1 cellular context compared by ENCODE assay signal in genomic region chr4:10589308-10589707, GRCh38.
TF ChIP-seq lines count a peak whose summit lies in the region.

No MANE protein-coding gene starts in this region.

TF ChIP-seq in HEK293, 187 proteins besides CTCF, POLR2A, EP300 and RAD21 (continued from another document):
- TF ChIP-seq, protein P1, sequence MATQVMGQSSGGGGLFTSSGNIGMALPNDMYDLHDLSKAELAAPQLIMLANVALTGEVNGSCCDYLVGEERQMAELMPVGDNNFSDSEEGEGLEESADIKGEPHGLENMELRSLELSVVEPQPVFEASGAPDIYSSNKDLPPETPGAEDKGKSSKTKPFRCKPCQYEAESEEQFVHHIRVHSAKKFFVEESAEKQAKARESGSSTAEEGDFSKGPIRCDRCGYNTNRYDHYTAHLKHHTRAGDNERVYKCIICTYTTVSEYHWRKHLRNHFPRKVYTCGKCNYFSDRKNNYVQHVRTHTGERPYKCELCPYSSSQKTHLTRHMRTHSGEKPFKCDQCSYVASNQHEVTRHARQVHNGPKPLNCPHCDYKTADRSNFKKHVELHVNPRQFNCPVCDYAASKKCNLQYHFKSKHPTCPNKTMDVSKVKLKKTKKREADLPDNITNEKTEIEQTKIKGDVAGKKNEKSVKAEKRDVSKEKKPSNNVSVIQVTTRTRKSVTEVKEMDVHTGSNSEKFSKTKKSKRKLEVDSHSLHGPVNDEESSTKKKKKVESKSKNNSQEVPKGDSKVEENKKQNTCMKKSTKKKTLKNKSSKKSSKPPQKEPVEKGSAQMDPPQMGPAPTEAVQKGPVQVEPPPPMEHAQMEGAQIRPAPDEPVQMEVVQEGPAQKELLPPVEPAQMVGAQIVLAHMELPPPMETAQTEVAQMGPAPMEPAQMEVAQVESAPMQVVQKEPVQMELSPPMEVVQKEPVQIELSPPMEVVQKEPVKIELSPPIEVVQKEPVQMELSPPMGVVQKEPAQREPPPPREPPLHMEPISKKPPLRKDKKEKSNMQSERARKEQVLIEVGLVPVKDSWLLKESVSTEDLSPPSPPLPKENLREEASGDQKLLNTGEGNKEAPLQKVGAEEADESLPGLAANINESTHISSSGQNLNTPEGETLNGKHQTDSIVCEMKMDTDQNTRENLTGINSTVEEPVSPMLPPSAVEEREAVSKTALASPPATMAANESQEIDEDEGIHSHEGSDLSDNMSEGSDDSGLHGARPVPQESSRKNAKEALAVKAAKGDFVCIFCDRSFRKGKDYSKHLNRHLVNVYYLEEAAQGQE (tag by site-specific recombination; IDR thresholded peaks at IDR 0.05): no peak
- no peak for TF ChIP-seq ZNF362 (tag by site-specific recombination; IDR thresholded peaks at IDR 0.05)
- no peak for TF ChIP-seq SP2 (tag by site-specific recombination; IDR thresholded peaks at IDR 0.05)
- 0 out of 2 replicates have a peak, but pooled peaks have one; percentile 28 for TF ChIP-seq ZNF600 (tag by site-specific recombination; IDR thresholded peaks at IDR 0.05)
- TF ChIP-seq AEBP2 (tag by site-specific recombination; IDR thresholded peaks at IDR 0.05; ENCODE audit: borderline replicate concordance): no peak
- TF ChIP-seq ZNF629 (tag by site-specific recombination; IDR thresholded peaks at IDR 0.05): peak; percentile 71
- TF ChIP-seq ZNF530 (tag by site-specific recombination; IDR thresholded peaks at IDR 0.05; ENCODE audit: low read depth): no peak
- TF ChIP-seq TRIM28 (IDR thresholded peaks at IDR 0.05; ENCODE audit: borderline replicate concordance, low read length): 0 out of 2 replicates have a peak, but pooled peaks have one; percentile 60
- TF ChIP-seq OSR2 (tag by site-specific recombination; IDR thresholded peaks at IDR 0.05): peak; percentile 83
- TF ChIP-seq GLIS1 (tag by site-specific recombination; IDR thresholded peaks at IDR 0.05): 0 out of 2 replicates have a peak, but pooled peaks have one; percentile 17
- no peak for TF ChIP-seq ZFP37 (tag by site-specific recombination; IDR thresholded peaks at IDR 0.05)
- TF ChIP-seq ZNF211 (tag by site-specific recombination; IDR thresholded peaks at IDR 0.05; ENCODE audit: low read depth): no peak
- TF ChIP-seq, protein P2, sequence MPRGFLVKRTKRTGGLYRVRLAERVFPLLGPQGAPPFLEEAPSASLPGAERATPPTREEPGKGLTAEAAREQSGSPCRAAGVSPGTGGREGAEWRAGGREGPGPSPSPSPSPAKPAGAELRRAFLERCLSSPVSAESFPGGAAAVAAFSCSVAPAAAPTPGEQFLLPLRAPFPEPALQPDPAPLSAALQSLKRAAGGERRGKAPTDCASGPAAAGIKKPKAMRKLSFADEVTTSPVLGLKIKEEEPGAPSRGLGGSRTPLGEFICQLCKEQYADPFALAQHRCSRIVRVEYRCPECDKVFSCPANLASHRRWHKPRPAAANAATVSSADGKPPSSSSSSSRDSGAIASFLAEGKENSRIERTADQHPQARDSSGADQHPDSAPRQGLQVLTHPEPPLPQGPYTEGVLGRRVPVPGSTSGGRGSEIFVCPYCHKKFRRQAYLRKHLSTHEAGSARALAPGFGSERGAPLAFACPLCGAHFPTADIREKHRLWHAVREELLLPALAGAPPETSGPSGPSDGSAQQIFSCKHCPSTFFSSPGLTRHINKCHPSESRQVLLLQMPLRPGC (tag by site-specific recombination; IDR thresholded peaks at IDR 0.05): 0 out of 2 replicates have a peak, but pooled peaks have one; percentile 77
- no peak for TF ChIP-seq ZNF580 (tag by site-specific recombination; IDR thresholded peaks at IDR 0.05)
- TF ChIP-seq, protein P3, sequence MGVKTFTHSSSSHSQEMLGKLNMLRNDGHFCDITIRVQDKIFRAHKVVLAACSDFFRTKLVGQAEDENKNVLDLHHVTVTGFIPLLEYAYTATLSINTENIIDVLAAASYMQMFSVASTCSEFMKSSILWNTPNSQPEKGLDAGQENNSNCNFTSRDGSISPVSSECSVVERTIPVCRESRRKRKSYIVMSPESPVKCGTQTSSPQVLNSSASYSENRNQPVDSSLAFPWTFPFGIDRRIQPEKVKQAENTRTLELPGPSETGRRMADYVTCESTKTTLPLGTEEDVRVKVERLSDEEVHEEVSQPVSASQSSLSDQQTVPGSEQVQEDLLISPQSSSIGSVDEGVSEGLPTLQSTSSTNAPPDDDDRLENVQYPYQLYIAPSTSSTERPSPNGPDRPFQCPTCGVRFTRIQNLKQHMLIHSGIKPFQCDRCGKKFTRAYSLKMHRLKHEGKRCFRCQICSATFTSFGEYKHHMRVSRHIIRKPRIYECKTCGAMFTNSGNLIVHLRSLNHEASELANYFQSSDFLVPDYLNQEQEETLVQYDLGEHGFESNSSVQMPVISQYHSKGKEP (tag by site-specific recombination; IDR thresholded peaks at IDR 0.05): no peak
